8 cellular contexts compared by ENCODE assay signal in the genomic region with DNA sequence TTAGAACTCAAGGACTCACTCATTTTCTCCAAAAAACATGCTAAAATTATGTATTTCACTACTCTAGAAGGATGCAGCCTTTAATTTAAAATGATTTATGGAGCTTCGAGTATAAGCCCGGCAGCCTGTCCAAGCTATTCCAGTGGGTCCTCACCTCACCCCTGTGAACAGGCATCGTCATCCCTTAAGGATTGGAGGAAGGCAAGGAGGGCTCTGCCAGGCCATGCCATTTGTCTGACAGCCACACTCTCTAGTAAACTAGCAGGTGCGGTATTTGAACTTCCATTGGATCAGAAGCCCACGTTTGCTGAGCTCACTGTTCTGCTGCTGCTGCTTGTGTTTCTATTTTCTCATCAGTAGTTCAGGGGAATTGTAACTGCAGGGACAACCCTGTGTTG. TPM values are rescaled to one million over a fixed set of nuclear protein-coding genes. Genes with fewer than 3 reads are reported as not detected.
DNase-seq lines count a peak whose midpoint lies in the region; ATAC-seq, FAIRE-seq and TF ChIP-seq lines count a peak whose summit lies in the region.

No MANE protein-coding gene starts in this region.

- H3K9ac ChIP-seq in keratinocyte (ENCODE audit: control insufficient read depth, extremely low read depth, insufficient read depth, low read length): peak overlapping the region; percentile 95

- no peaks in the 10 kb centered on the region for H3K9me3 ChIP-seq in keratinocyte (ENCODE audit: control insufficient read depth, low read depth, low read length)
- no peaks in the 10 kb centered on the region for H3K9me3 ChIP-seq in stomach

- no peak for TF ChIP-seq POLR2A in stomach (IDR thresholded peaks at IDR 0.05)

- H3K27me3 ChIP-seq in keratinocyte (ENCODE audit: control insufficient read depth, extremely low read depth, insufficient read depth, low read length) (no peaks in the 10 kb centered on the region), stomach (no peaks in the 10 kb centered on the region)

- H3K9me1 ChIP-seq in keratinocyte (ENCODE audit: control insufficient read depth, extremely low read depth, insufficient read depth, low read length): peaks cover 3% of the 10 kb centered on the region

- peak overlapping the region; percentile 93 for H3K4me2 ChIP-seq in keratinocyte (ENCODE audit: control insufficient read depth, extremely low read depth, insufficient read depth, low read depth, low read length)

- dilution Hi-C loops in keratinocyte (cut with MboI; ENCODE audit: extremely low pct_ligation_motif_present, low sequenced_read_pairs): no loop called here

- intact Hi-C loops in stomach (cut with DNase I; ENCODE audit: low total_unique reads): no loop called here

- 33 to 47% (median 42%) methylated on average over 5 of the region's 5 CpGs for whole genome bisulfite sequencing in stomach, 5 donors

- H4K20me1 ChIP-seq in keratinocyte (ENCODE audit: control insufficient read depth, extremely low read depth, insufficient read depth, low read length): no peaks in the 10 kb centered on the region

- in situ Hi-C loops in astrocyte of the cerebellum (cut with HindIII; ENCODE audit: low sequenced_read_pairs): loop anchor here (10.0 kb wide), 1 partner anchor 193 kb away; no protein-coding TSS in a partner anchor

- peaks cover 0 to 24% of the 10 kb centered on the region in 2 experiments for H3K36me3 ChIP-seq in keratinocyte (ENCODE audit: control insufficient read depth in 2 of 2, extremely low read depth in 1 of 2, insufficient read depth in 2 of 2, low read length in 2 of 2)
- H3K36me3 ChIP-seq in stomach: peaks cover 0 to 14% (median under 1%) of the 10 kb centered on the region in 4 donors

- no peak for TF ChIP-seq EP300 in stomach (IDR thresholded peaks at IDR 0.05)

- peak; percentile 16 for DNase-seq in HCEC 1CT
- no peak for DNase-seq in astrocyte of the cerebellum (ENCODE audit: low read depth)
- DNase-seq in keratinocyte (ENCODE audit: low read depth, low spot score): no peak
- DNase-seq in stomach: no peak
- DNase-seq in T-helper 2 cell: no peak
- no peak for DNase-seq in NCI-H1417 (lab: John Stamatoyannopoulos, UW)
- no peak for DNase-seq in NCI-H1694 (lab: John Stamatoyannopoulos, UW)

- H2AFZ ChIP-seq in keratinocyte (ENCODE audit: control insufficient read depth, low read length): no peak overlapping the region

- peak overlapping the region; percentile 93 for H3K4me3 ChIP-seq in astrocyte of the cerebellum (ENCODE audit: low read depth, low read length)
- H3K4me3 ChIP-seq in keratinocyte (ENCODE audit: control insufficient read depth in 2 of 3, extremely low read depth in 1 of 3, insufficient read depth in 2 of 3, low read depth in 1 of 3, low read length in 3 of 3): peak overlapping the region; percentile 82 to 94 (median 89)
- peak overlapping the region; percentile 47 to 67 (median 53) for H3K4me3 ChIP-seq in stomach

- H3K27ac ChIP-seq in keratinocyte (ENCODE audit: control insufficient read depth, insufficient read depth, low read length): peak overlapping the region; percentile 96
- peak overlapping the region; percentile 86 to 95 (median 91) for H3K27ac ChIP-seq in stomach

- peaks cover 71% of the 10 kb centered on the region for H3K79me2 ChIP-seq in keratinocyte (ENCODE audit: control insufficient read depth, insufficient read depth, low read length)

- no peak for ATAC-seq in HG02870 (IDR thresholded peaks at IDR 0.05; ENCODE audit: unreplicated experiment)

- FAIRE-seq in keratinocyte (lab: Jason Lieb, UNC): peak; percentile 59

- H3K4me1 ChIP-seq in keratinocyte (ENCODE audit: control insufficient read depth, extremely low read depth, insufficient read depth, low read length) (peaks cover 63% of the 10 kb centered on the region), stomach (peaks cover 49 to 90% (median 73%) of the 10 kb centered on the region in 4 donors)

- TF ChIP-seq CTCF in astrocyte of the cerebellum (IDR thresholded peaks at IDR 0.05; ENCODE audit: low read depth, low read length, missing control alignments): no peak
- TF ChIP-seq CTCF in keratinocyte (optimal IDR thresholded peaks at IDR 0.05 in 1 of 3, IDR thresholded peaks at IDR 0.05 in 1 of 3, conservative IDR thresholded peaks at IDR 0.05 in 1 of 3; ENCODE audit: extremely low read depth in 1 of 3, insufficient read depth in 2 of 3, low read length in 3 of 3): no peak
- no peak for TF ChIP-seq CTCF in stomach (IDR thresholded peaks at IDR 0.05)

RNA-seq across cellular contexts. Expression of a gene that starts 39.8 kb away (rescaled TPM):
- polyA plus RNA-seq in keratinocyte (114 to 204 TPM (median 126 TPM) in 3 replicates), stomach (100 to 1,000 TPM in 1 of 3 donors, 10 to 100 TPM in 2; 90.0 to 114 (median 97.3) TPM)
- 56.6 TPM for polyA plus RNA-seq in keratinocyte (2011; ENCODE audit: low read depth)
- polyA plus RNA-seq in keratinocyte (2011; cell fraction: cytosol; rRNA removed): 99.3 and 174 TPM in 2 replicates
- 69.8 and 104 TPM in 2 replicates for polyA plus RNA-seq in keratinocyte (2011; cell fraction: nucleus; rRNA removed)
- polyA plus RNA-seq in keratinocyte (2012; ENCODE audit: low replicate concordance): 114 and 120 TPM in 2 replicates
- polyA minus RNA-seq in keratinocyte: 17.5 to 64.3 TPM (median 32.5 TPM) in 3 replicates
- polyA minus RNA-seq in keratinocyte (2011; cell fraction: cytosol; rRNA and poly(A)+ RNA removed): 47.4 TPM
- polyA minus RNA-seq in keratinocyte (2011; cell fraction: nucleus; rRNA and poly(A)+ RNA removed): 24.8 and 28.8 TPM in 2 replicates
- 10 to 100 TPM in 2 of 5 donors, 1 to 10 TPM in 2, not detected in 1; 7.1 to 46.8 (median 13.8) TPM for total RNA-seq in stomach
